26 cellular contexts compared by ENCODE assay signal in genomic region chr1:162711066-162711465, GRCh38.
DNase-seq lines count a peak whose midpoint lies in the region; ATAC-seq and TF ChIP-seq lines count a peak whose summit lies in the region.
"Had no signal": no experiment of that assay in that cellular context is flagged by ENCODE, and none has a peak within 500 bp of the region (broad histone marks: within the 10 kb centered on the region; RNA-seq: fewer than 3 reads in every experiment).

No MANE protein-coding gene starts in this region.

- TF ChIP-seq EP300 in gastroesophageal sphincter (IDR thresholded peaks at IDR 0.05), result no peak

- peak overlapping the region; percentile 83 for H3K27ac ChIP-seq in C4-2B
- H3K27ac ChIP-seq in SK-N-MC, result peak overlapping the region; percentile 4; the same call in 1 of the 2 replicates
- H3K27ac ChIP-seq in gastroesophageal sphincter, result peak overlapping the region; percentile 66 to 87 (median 74)
- H3K27ac ChIP-seq in Karpas-422 (ENCODE audit: low read length), result no peak overlapping the region
- H3K27ac ChIP-seq in colonic mucosa, result no peak overlapping the region
- H3K27ac ChIP-seq: BLaER1, foreskin keratinocyte, psoas muscle, RWPE1 had no signal

- no peak for TF ChIP-seq POLR2A in gastroesophageal sphincter (IDR thresholded peaks at IDR 0.05)

- no peak for TF ChIP-seq CTCF in C4-2B (conservative IDR thresholded peaks at IDR 0.05)
- no peak for TF ChIP-seq CTCF in gastroesophageal sphincter (IDR thresholded peaks at IDR 0.05)
- TF ChIP-seq CTCF in colonic mucosa (IDR thresholded peaks at IDR 0.05), result no peak

- H3K4me1 ChIP-seq in gastroesophageal sphincter, result peaks cover 26 to 93% (median 34%) of the 10 kb centered on the region in 3 donors
- H3K4me1 ChIP-seq in skeletal muscle satellite cell (ENCODE audit: control insufficient read depth, insufficient read depth, low read length), result peaks cover 31% of the 10 kb centered on the region
- H3K4me1 ChIP-seq in Karpas-422 (ENCODE audit: low read length), result no peaks in the 10 kb centered on the region
- H3K4me1 ChIP-seq in colonic mucosa, result no peaks in the 10 kb centered on the region
- H3K4me1 ChIP-seq: BLaER1, foreskin keratinocyte, psoas muscle had no signal

- no peaks in the 10 kb centered on the region for H3K79me2 ChIP-seq in Karpas-422 (ENCODE audit: low read length)

- no peak overlapping the region for H2AFZ ChIP-seq in Karpas-422 (ENCODE audit: low read length)

- H3K9me3 ChIP-seq in SK-N-MC (ENCODE audit: low read depth, low read length), result no peaks in the 10 kb centered on the region
- H3K9me3 ChIP-seq in gastroesophageal sphincter, result no peaks in the 10 kb centered on the region
- H3K9me3 ChIP-seq in skeletal muscle satellite cell (replicated peaks; ENCODE audit: low read length), result no peaks in the 10 kb centered on the region
- H3K9me3 ChIP-seq in Karpas-422 (ENCODE audit: low read length), result no peaks in the 10 kb centered on the region
- H3K9me3 ChIP-seq in colonic mucosa, result no peaks in the 10 kb centered on the region
- H3K9me3 ChIP-seq: BLaER1, psoas muscle, tibial nerve had no signal

- ATAC-seq in gastroesophageal sphincter, result no peak
- ATAC-seq: activated naive CD8-positive, alpha-beta T cell treated with anti-CD3 and anti-CD28 coated beads, Interleukin-2, amount 50 U/mL, for 24 hours; foreskin keratinocyte; psoas muscle had no signal

- H3K9me2 ChIP-seq in Karpas-422 (replicated peaks; ENCODE audit: insufficient read depth, low read length), result no peaks in the 10 kb centered on the region

- H3K4me2 ChIP-seq in skeletal muscle satellite cell (ENCODE audit: low read length) (peak overlapping the region; percentile 60), Karpas-422 (ENCODE audit: low read depth, low read length, poor library complexity, severe bottlenecking) (no peak overlapping the region)
- H3K4me2 ChIP-seq: BLaER1, smooth muscle cell had no signal

- H3K9ac ChIP-seq in SK-N-MC (ENCODE audit: insufficient read length) (no peak overlapping the region), skeletal muscle satellite cell (ENCODE audit: low read depth, low read length) (peak overlapping the region; percentile 54), Karpas-422 (ENCODE audit: low read length) (no peak overlapping the region), colonic mucosa (ENCODE audit: low read depth in 2 of 2, low read length in 2 of 2) (no peak overlapping the region)
- H3K9ac ChIP-seq: BLaER1 had no signal

- intact Hi-C loops in colonic mucosa (cut with DNase I), result no loop called here

- DNase-seq in SK-N-MC (ENCODE audit: low read depth, low spot score) (no peak), Karpas-422 (no peak), colonic mucosa (no peak), SIG-M5 treated with dmso at 0.1 percent for 504 hours (lab: John Stamatoyannopoulos, UW; ENCODE audit: unreplicated experiment) (no peak), NCI-H1105 (lab: John Stamatoyannopoulos, UW) (no peak)
- DNase-seq: activated CD4-positive, alpha-beta memory T cell treated with anti-CD3 and anti-CD28 coated beads, Interleukin-2, amount 10 ng/mL, durations not matched to agents 7 days and 5 days; activated CD4-positive, CD25-positive, alpha-beta regulatory T cell; activated gamma-delta T cell; activated naive CD8-positive, alpha-beta T cell treated with anti-CD3 and anti-CD28 coated beads, Interleukin-2, amount 50 U/mL, for 24 hours; Calu3; foreskin keratinocyte; immature natural killer cell; left ventricle myocardium superior; MM.1S; NCI-H1436; NCI-H510A treated with DMSO at 0.1 percent for 48 hours; psoas muscle; stimulated activated CD4-positive, alpha-beta T cell treated with anti-CD3 and anti-CD28 coated beads, Interleukin-2, amount 100 ng/mL, for 48 hours; stimulated activated naive CD4-positive, alpha-beta T cell had no signal

- H3K4me3 ChIP-seq in SK-N-MC (no peak overlapping the region), gastroesophageal sphincter (no peak overlapping the region), skeletal muscle satellite cell (ENCODE audit: low read length) (peak overlapping the region; percentile 19), Karpas-422 (ENCODE audit: low read length) (no peak overlapping the region), colonic mucosa (no peak overlapping the region)
- H3K4me3 ChIP-seq: BLaER1, psoas muscle, smooth muscle cell, tibial nerve had no signal

- no peaks in the 10 kb centered on the region for H4K20me1 ChIP-seq in Karpas-422 (ENCODE audit: insufficient read depth, low read depth, low read length)
- H4K20me1 ChIP-seq: BLaER1 had no signal

- H3K27me3 ChIP-seq in gastroesophageal sphincter, result no peaks in the 10 kb centered on the region
- H3K27me3 ChIP-seq in skeletal muscle satellite cell (ENCODE audit: control insufficient read depth, insufficient read depth, low read length), result no peaks in the 10 kb centered on the region
- no peaks in the 10 kb centered on the region for H3K27me3 ChIP-seq in Karpas-422 (ENCODE audit: low read length)
- H3K27me3 ChIP-seq in colonic mucosa, result no peaks in the 10 kb centered on the region
- H3K27me3 ChIP-seq: BLaER1, foreskin keratinocyte, tibial nerve had no signal

- WGBS in gastroesophageal sphincter (ENCODE audit: low coverage in 1 of 2), 2 donors, result 20 to 36% methylated on average over 3 of the region's 3 CpGs

- peaks cover 43% of the 10 kb centered on the region for H3K36me3 ChIP-seq in SK-N-MC (ENCODE audit: insufficient read depth, low read length)
- peaks cover 0 to 3% of the 10 kb centered on the region in 2 donors for H3K36me3 ChIP-seq in gastroesophageal sphincter
- H3K36me3 ChIP-seq in skeletal muscle satellite cell (ENCODE audit: insufficient read depth, low read length), result peaks cover 11% of the 10 kb centered on the region
- H3K36me3 ChIP-seq in Karpas-422 (ENCODE audit: insufficient read depth, low read length), result no peaks in the 10 kb centered on the region
- no peaks in the 10 kb centered on the region for H3K36me3 ChIP-seq in colonic mucosa
- H3K36me3 ChIP-seq: BLaER1 had no signal

Comparison
In these comparisons a context has a peak if more than half of its experiments do, and no peak if none do; other contexts are left out.
1. H3K27ac ChIP-seq: peak in C4-2B (single experiment), SK-N-MC (single experiment) and gastroesophageal sphincter (4 of 4); none in Karpas-422 (single experiment) and colonic mucosa (single experiment).